ENCODE assay signal across 2 cellular contexts in the genomic region with DNA sequence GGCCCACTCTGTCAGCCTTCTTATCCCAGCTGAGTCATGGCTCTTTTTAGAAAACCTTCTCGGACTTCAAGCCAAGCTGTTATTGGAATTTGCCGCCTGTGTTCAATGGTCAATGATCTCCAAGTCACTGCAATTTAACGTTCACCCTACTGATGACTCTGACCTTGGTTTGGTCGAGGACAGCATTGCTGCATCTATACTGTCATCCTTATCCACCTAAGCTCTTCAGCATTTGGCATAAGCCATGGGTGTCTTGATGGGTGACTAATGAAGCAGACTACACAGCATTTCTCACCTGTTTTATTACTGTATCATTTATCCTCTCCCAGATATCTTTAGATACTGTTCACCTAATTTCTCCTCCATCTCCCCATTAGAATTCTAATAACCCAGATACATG.
TF ChIP-seq lines count a peak whose summit lies in the region.

No MANE protein-coding gene starts in this region.

TF ChIP-seq in GM23338, 12 proteins besides CTCF, POLR2A, EP300 and RAD21:
- no peak for TF ChIP-seq JUNB (IDR thresholded peaks at IDR 0.05; ENCODE audit: unreplicated experiment)
- no peak for TF ChIP-seq POLR2AphosphoS5 (IDR thresholded peaks at IDR 0.05; ENCODE audit: low read depth)
- 0 out of 2 replicates have a peak, but pooled peaks have one; percentile 19 for TF ChIP-seq ZNF114 (CRISPR knock-in tag; IDR thresholded peaks at IDR 0.05)
- TF ChIP-seq, protein P1, sequence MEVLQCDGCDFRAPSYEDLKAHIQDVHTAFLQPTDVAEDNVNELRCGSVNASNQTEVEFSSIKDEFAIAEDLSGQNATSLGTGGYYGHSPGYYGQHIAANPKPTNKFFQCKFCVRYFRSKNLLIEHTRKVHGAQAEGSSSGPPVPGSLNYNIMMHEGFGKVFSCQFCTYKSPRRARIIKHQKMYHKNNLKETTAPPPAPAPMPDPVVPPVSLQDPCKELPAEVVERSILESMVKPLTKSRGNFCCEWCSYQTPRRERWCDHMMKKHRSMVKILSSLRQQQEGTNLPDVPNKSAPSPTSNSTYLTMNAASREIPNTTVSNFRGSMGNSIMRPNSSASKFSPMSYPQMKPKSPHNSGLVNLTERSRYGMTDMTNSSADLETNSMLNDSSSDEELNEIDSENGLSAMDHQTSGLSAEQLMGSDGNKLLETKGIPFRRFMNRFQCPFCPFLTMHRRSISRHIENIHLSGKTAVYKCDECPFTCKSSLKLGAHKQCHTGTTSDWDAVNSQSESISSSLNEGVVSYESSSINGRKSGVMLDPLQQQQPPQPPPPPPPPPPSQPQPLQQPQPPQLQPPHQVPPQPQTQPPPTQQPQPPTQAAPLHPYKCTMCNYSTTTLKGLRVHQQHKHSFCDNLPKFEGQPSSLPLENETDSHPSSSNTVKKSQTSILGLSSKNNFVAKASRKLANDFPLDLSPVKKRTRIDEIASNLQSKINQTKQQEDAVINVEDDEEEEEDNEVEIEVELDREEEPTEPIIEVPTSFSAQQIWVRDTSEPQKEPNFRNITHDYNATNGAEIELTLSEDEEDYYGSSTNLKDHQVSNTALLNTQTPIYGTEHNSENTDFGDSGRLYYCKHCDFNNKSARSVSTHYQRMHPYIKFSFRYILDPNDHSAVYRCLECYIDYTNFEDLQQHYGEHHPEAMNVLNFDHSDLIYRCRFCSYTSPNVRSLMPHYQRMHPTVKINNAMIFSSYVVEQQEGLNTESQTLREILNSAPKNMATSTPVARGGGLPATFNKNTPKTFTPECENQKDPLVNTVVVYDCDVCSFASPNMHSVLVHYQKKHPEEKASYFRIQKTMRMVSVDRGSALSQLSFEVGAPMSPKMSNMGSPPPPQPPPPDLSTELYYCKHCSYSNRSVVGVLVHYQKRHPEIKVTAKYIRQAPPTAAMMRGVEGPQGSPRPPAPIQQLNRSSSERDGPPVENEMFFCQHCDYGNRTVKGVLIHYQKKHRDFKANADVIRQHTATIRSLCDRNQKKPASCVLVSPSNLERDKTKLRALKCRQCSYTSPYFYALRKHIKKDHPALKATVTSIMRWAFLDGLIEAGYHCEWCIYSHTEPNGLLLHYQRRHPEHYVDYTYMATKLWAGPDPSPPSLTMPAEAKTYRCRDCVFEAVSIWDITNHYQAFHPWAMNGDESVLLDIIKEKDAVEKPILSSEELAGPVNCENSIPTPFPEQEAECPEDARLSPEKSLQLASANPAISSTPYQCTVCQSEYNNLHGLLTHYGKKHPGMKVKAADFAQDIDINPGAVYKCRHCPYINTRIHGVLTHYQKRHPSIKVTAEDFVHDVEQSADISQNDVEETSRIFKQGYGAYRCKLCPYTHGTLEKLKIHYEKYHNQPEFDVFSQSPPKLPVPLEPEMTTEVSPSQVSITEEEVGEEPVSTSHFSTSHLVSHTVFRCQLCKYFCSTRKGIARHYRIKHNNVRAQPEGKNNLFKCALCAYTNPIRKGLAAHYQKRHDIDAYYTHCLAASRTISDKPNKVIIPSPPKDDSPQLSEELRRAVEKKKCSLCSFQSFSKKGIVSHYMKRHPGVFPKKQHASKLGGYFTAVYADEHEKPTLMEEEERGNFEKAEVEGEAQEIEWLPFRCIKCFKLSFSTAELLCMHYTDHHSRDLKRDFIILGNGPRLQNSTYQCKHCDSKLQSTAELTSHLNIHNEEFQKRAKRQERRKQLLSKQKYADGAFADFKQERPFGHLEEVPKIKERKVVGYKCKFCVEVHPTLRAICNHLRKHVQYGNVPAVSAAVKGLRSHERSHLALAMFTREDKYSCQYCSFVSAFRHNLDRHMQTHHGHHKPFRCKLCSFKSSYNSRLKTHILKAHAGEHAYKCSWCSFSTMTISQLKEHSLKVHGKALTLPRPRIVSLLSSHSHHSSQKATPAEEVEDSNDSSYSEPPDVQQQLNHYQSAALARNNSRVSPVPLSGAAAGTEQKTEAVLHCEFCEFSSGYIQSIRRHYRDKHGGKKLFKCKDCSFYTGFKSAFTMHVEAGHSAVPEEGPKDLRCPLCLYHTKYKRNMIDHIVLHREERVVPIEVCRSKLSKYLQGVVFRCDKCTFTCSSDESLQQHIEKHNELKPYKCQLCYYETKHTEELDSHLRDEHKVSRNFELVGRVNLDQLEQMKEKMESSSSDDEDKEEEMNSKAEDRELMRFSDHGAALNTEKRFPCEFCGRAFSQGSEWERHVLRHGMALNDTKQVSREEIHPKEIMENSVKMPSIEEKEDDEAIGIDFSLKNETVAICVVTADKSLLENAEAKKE (CRISPR knock-in tag; IDR thresholded peaks at IDR 0.05): no peak
- TF ChIP-seq, protein P2, sequence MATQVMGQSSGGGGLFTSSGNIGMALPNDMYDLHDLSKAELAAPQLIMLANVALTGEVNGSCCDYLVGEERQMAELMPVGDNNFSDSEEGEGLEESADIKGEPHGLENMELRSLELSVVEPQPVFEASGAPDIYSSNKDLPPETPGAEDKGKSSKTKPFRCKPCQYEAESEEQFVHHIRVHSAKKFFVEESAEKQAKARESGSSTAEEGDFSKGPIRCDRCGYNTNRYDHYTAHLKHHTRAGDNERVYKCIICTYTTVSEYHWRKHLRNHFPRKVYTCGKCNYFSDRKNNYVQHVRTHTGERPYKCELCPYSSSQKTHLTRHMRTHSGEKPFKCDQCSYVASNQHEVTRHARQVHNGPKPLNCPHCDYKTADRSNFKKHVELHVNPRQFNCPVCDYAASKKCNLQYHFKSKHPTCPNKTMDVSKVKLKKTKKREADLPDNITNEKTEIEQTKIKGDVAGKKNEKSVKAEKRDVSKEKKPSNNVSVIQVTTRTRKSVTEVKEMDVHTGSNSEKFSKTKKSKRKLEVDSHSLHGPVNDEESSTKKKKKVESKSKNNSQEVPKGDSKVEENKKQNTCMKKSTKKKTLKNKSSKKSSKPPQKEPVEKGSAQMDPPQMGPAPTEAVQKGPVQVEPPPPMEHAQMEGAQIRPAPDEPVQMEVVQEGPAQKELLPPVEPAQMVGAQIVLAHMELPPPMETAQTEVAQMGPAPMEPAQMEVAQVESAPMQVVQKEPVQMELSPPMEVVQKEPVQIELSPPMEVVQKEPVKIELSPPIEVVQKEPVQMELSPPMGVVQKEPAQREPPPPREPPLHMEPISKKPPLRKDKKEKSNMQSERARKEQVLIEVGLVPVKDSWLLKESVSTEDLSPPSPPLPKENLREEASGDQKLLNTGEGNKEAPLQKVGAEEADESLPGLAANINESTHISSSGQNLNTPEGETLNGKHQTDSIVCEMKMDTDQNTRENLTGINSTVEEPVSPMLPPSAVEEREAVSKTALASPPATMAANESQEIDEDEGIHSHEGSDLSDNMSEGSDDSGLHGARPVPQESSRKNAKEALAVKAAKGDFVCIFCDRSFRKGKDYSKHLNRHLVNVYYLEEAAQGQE (IDR thresholded peaks at IDR 0.05; ENCODE audit: unreplicated experiment): no peak

TF ChIP-seq in H1, 55 proteins besides CTCF, POLR2A, EP300 and RAD21:
- TF ChIP-seq JUN (IDR thresholded peaks at IDR 0.05; ENCODE audit: low read depth, low read length): no peak
- no peak for TF ChIP-seq RBBP5 (IDR thresholded peaks at IDR 0.05; ENCODE audit: borderline replicate concordance, low read depth, low read length)
- TF ChIP-seq, protein P3, sequence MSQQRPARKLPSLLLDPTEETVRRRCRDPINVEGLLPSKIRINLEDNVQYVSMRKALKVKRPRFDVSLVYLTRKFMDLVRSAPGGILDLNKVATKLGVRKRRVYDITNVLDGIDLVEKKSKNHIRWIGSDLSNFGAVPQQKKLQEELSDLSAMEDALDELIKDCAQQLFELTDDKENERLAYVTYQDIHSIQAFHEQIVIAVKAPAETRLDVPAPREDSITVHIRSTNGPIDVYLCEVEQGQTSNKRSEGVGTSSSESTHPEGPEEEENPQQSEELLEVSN (IDR thresholded peaks at IDR 0.05): no peak
- TF ChIP-seq BRCA1 (IDR thresholded peaks at IDR 0.05; ENCODE audit: low read depth, low read length): no peak
- TF ChIP-seq, protein P4, sequence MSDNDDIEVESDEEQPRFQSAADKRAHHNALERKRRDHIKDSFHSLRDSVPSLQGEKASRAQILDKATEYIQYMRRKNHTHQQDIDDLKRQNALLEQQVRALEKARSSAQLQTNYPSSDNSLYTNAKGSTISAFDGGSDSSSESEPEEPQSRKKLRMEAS (IDR thresholded peaks at IDR 0.05): no peak
- no peak for TF ChIP-seq ZNF274 (IDR thresholded peaks at IDR 0.05; ENCODE audit: borderline replicate concordance, extremely low read depth, low read length)
- TF ChIP-seq TAF7 (optimal IDR thresholded peaks at IDR 0.05; ENCODE audit: borderline replicate concordance, low read depth, low read length): no peak
- TF ChIP-seq CTBP2 (IDR thresholded peaks at IDR 0.05; ENCODE audit: borderline replicate concordance, insufficient read depth, insufficient read length, low read length): no peak
- no peak for TF ChIP-seq TEAD4 (IDR thresholded peaks at IDR 0.05; ENCODE audit: low read depth, low read length)
- no peak for TF ChIP-seq NANOG (IDR thresholded peaks at IDR 0.05; ENCODE audit: insufficient read depth, low read depth, low read length, poor library complexity, severe bottlenecking)
- TF ChIP-seq KDM1A (IDR thresholded peaks at IDR 0.05; ENCODE audit: borderline replicate concordance, low read length): no peak
- no peak for TF ChIP-seq TAF1 (IDR thresholded peaks at IDR 0.05; ENCODE audit: low read depth, low read length)
- no peak for TF ChIP-seq ATF3 (IDR thresholded peaks at IDR 0.05; ENCODE audit: insufficient read depth, low read depth, low read length)
- TF ChIP-seq CREB1 (IDR thresholded peaks at IDR 0.05): no peak
- no peak for TF ChIP-seq POU5F1 (IDR thresholded peaks at IDR 0.05; ENCODE audit: low read depth, low read length)
